ENCODE assay signal across 1 cellular context in genomic region chr3:159775372-159775961, GRCh38.
TF ChIP-seq lines count a peak whose summit lies in the region.

No MANE protein-coding gene starts in this region.

TF ChIP-seq in IMR-90, 13 proteins besides CTCF, POLR2A, EP300 and RAD21 (continued from another document):
- no peak for TF ChIP-seq BHLHE40 (IDR thresholded peaks at IDR 0.05; ENCODE audit: low read depth, low read length)
TF ChIP-seq in IMR-90: peak in this region for 2.
